Comparison of ENCODE assay signal across 33 cellular contexts in the genomic region with DNA sequence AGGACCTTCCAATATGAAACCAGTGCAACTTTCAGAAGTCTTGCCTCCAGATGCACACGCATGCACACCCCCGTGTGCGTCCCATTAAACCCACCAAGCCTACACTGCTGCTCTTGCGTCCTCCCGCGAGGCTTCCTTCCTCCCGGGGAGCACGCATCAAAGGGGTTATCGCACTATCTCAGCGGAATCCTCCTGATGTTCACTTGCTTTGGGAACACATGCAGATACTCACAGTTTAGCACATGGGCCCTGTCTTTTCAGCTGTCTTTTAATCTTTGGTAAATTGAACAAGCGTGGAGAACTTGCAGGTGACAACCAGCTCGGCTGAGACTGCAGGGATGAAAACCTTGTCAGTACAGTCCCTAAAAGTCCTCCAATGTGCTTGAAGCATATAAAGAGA.
"Had no signal": no experiment of that assay in that cellular context is flagged by ENCODE, and none has a peak within 500 bp of the region (broad histone marks: within the 10 kb centered on the region; RNA-seq: fewer than 3 reads in every experiment).

No MANE protein-coding gene starts in this region.

- H3K36me3 ChIP-seq: brain microvascular endothelial cell, Peyer's patch had no signal

- H3K4me3 ChIP-seq: Peyer's patch had no signal

- H3K4me1 Mint-ChIP-seq: activated CD4-positive, alpha-beta T cell treated with anti-CD3 and anti-CD28 coated beads, Interleukin-2, amount 10 ng/mL, durations not matched to agents 24 days and 14 days; activated naive CD8-positive, alpha-beta T cell treated with anti-CD3 and anti-CD28 coated beads for 36 hours; activated T-helper 17 cell treated with anti-CD3 and anti-CD28 coated beads, Interleukin-2, amount 50 U/mL, for 72 hours had no signal

- H3K9me3 ChIP-seq: Peyer's patch had no signal

- ATAC-seq: activated CD8-positive, alpha-beta T cell treated with anti-CD3 and anti-CD28 coated beads for 36 hours; activated T-cell treated with anti-CD3 and anti-CD28 coated beads, Interleukin-2, amount 50 U/mL, for 72 hours; activated T-helper 17 cell treated with anti-CD3 and anti-CD28 coated beads, Interleukin-2, amount 50 U/mL, for 72 hours; PC-3 had no signal

- H3K4me3 Mint-ChIP-seq: activated CD4-positive, alpha-beta T cell treated with anti-CD3 and anti-CD28 coated beads, Interleukin-2, amount 10 ng/mL, durations not matched to agents 24 days and 14 days; activated CD8-positive, alpha-beta T cell treated with anti-CD3 and anti-CD28 coated beads for 36 hours; activated naive CD8-positive, alpha-beta T cell treated with anti-CD3 and anti-CD28 coated beads for 36 hours; activated T-cell treated with anti-CD3 and anti-CD28 coated beads, Interleukin-2, amount 50 U/mL, for 72 hours; activated T-helper 17 cell treated with anti-CD3 and anti-CD28 coated beads, Interleukin-2, amount 50 U/mL, for 72 hours had no signal

- DNase-seq: activated CD4-positive, alpha-beta T cell treated with anti-CD3 and anti-CD28 coated beads, Interleukin-2, amount 10 ng/mL, durations not matched to agents 24 days and 14 days; activated CD4-positive, alpha-beta T cell treated with anti-CD3 and anti-CD28 coated beads, Interleukin-2, amount 50 U/mL, for 4 hours; activated CD8-positive, alpha-beta T cell treated with anti-CD3 and anti-CD28 coated beads for 36 hours; activated effector memory CD4-positive, alpha-beta T cell treated with anti-CD3 and anti-CD28 coated beads, Interleukin-2, amount 50 U/mL, for 16 hours; activated naive CD4-positive, alpha-beta T cell; activated naive CD4-positive, alpha-beta T cell treated with anti-CD3 and anti-CD28 coated beads, Interleukin-2, amount 50 U/mL, for 16 hours; activated naive CD8-positive, alpha-beta T cell treated with anti-CD3 and anti-CD28 coated beads for 36 hours; activated T-cell treated with anti-CD3 and anti-CD28 coated beads, Interleukin-2, amount 50 U/mL, for 1 hour; activated T-cell treated with anti-CD3 and anti-CD28 coated beads, Interleukin-2, amount 50 U/mL, for 72 hours; amniotic stem cell; aorta; brain microvascular endothelial cell; central memory CD4-positive, alpha-beta T cell; MM.1S; NCI-H1092 treated with DMSO at 0.1 percent for 48 hours; NCI-H1417; NCI-H146; NCI-H187; NCI-H2029 treated with DMSO at 0.1 percent for 48 hours; NCI-H2107; NCI-H226; NCI-H446 treated with DMSO at 0.1 percent for 48 hours; NCI-H69; NK-92 treated with Interleukin-12 subunit alpha and Interleukin-12 subunit beta, amount 100 ng/mL, for 24 hours; PC-3; Peyer's patch; RPMI8226; SHP77 treated with DMSO at 0.1 percent for 48 hours; SW 1271; T-helper 1 cell; T-helper 2 cell; T-helper 9 cell had no signal

- H3K27ac Mint-ChIP-seq: activated CD4-positive, alpha-beta T cell treated with anti-CD3 and anti-CD28 coated beads, Interleukin-2, amount 10 ng/mL, durations not matched to agents 24 days and 14 days; activated CD8-positive, alpha-beta T cell treated with anti-CD3 and anti-CD28 coated beads for 36 hours; activated naive CD8-positive, alpha-beta T cell treated with anti-CD3 and anti-CD28 coated beads for 36 hours; activated T-cell treated with anti-CD3 and anti-CD28 coated beads, Interleukin-2, amount 50 U/mL, for 72 hours; activated T-helper 17 cell treated with anti-CD3 and anti-CD28 coated beads, Interleukin-2, amount 50 U/mL, for 72 hours had no signal

- H3K27me3 ChIP-seq: brain microvascular endothelial cell, Peyer's patch had no signal

- H3K9me3 Mint-ChIP-seq: activated CD4-positive, alpha-beta T cell treated with anti-CD3 and anti-CD28 coated beads, Interleukin-2, amount 10 ng/mL, durations not matched to agents 24 days and 14 days; activated CD8-positive, alpha-beta T cell treated with anti-CD3 and anti-CD28 coated beads for 36 hours; activated naive CD8-positive, alpha-beta T cell treated with anti-CD3 and anti-CD28 coated beads for 36 hours; activated T-cell treated with anti-CD3 and anti-CD28 coated beads, Interleukin-2, amount 50 U/mL, for 72 hours; activated T-helper 17 cell treated with anti-CD3 and anti-CD28 coated beads, Interleukin-2, amount 50 U/mL, for 72 hours had no signal

- H3K4me1 ChIP-seq: Peyer's patch had no signal

- H3K27ac ChIP-seq: brain microvascular endothelial cell, Peyer's patch had no signal
